In the genomic region with DNA sequence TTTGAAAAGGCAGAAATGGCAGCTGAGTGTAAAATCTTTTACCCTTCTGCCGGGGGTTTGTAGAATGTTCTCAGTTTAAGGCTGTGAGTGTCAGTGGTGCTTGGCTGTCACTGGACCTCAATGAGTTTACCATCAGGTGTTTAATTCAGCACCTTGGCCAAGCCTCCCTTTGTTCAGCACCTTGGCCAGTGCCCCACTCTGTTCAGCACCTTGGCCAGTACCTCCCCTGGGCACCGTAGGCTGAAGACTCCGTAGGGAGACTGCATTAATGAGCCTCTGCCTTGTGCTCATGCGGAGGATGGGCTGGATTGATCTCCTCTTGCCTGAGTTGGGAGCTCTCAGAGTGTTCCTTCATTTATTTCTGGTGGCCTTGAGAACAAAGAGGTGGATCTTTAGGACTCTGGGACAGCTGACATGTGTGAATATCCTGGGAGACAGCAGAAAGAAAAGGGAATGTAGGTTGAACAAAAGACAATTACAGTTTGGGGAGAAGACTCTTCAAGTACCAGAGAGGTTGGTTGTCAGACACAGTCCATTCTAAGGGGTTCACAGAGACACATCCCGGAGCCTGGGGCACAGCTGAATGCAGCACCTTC, we compare ENCODE assay signal across 1 cellular context.
A peak's percentile ranks its signal among the peaks of the same experiment; 100 is the strongest.
TF ChIP-seq lines count a peak whose summit lies in the region.

No MANE protein-coding gene starts in this region.

TF ChIP-seq in K562, 482 proteins besides CTCF, POLR2A, EP300 and RAD21 (continued from another document and continues in another):
- TF ChIP-seq, protein P1, sequence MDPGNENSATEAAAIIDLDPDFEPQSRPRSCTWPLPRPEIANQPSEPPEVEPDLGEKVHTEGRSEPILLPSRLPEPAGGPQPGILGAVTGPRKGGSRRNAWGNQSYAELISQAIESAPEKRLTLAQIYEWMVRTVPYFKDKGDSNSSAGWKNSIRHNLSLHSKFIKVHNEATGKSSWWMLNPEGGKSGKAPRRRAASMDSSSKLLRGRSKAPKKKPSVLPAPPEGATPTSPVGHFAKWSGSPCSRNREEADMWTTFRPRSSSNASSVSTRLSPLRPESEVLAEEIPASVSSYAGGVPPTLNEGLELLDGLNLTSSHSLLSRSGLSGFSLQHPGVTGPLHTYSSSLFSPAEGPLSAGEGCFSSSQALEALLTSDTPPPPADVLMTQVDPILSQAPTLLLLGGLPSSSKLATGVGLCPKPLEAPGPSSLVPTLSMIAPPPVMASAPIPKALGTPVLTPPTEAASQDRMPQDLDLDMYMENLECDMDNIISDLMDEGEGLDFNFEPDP (CRISPR knock-in tag; IDR thresholded peaks at IDR 0.05): no peak
- TF ChIP-seq, protein P2, sequence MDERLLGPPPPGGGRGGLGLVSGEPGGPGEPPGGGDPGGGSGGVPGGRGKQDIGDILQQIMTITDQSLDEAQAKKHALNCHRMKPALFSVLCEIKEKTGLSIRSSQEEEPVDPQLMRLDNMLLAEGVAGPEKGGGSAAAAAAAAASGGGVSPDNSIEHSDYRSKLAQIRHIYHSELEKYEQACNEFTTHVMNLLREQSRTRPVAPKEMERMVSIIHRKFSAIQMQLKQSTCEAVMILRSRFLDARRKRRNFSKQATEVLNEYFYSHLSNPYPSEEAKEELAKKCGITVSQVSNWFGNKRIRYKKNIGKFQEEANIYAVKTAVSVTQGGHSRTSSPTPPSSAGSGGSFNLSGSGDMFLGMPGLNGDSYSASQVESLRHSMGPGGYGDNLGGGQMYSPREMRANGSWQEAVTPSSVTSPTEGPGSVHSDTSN (CRISPR knock-in tag; IDR thresholded peaks at IDR 0.05; ENCODE audit: low read depth): peak; percentile 75
- TF ChIP-seq, protein P2 (tag; conservative IDR thresholded peaks at IDR 0.05; ENCODE audit: low read depth): 0 out of 2 replicates have a peak, but pooled peaks have one; percentile 12
- TF ChIP-seq E2F3 (CRISPR knock-in tag; IDR thresholded peaks at IDR 0.05): no peak
- no peak for TF ChIP-seq NFXL1 (CRISPR knock-in tag; IDR thresholded peaks at IDR 0.05)
- no peak for TF ChIP-seq ZNF586 (CRISPR knock-in tag; conservative IDR thresholded peaks at IDR 0.05)
- TF ChIP-seq, protein P3, sequence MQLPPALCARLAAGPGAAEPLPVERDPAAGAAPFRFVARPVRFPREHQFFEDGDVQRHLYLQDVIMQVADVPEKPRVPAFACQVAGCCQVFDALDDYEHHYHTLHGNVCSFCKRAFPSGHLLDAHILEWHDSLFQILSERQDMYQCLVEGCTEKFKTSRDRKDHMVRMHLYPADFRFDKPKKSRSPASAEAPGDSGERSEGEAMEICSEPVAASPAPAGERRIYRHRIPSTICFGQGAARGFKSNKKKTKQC (CRISPR knock-in tag; IDR thresholded peaks at IDR 0.05): peak; percentile 100
- no peak for TF ChIP-seq CTBP1 (IDR thresholded peaks at IDR 0.05; ENCODE audit: borderline replicate concordance)
- TF ChIP-seq, protein P4, sequence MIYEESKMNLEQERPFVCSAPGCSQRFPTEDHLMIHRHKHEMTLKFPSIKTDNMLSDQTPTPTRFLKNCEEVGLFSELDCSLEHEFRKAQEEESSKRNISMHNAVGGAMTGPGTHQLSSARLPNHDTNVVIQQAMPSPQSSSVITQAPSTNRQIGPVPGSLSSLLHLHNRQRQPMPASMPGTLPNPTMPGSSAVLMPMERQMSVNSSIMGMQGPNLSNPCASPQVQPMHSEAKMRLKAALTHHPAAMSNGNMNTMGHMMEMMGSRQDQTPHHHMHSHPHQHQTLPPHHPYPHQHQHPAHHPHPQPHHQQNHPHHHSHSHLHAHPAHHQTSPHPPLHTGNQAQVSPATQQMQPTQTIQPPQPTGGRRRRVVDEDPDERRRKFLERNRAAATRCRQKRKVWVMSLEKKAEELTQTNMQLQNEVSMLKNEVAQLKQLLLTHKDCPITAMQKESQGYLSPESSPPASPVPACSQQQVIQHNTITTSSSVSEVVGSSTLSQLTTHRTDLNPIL (CRISPR knock-in tag; IDR thresholded peaks at IDR 0.05): no peak
- TF ChIP-seq ZNF311 (CRISPR knock-in tag; IDR thresholded peaks at IDR 0.05): peak; percentile 36; the same call in 1 of the 2 replicates
- TF ChIP-seq CCNT2 (IDR thresholded peaks at IDR 0.05; ENCODE audit: borderline replicate concordance, extremely low read depth, insufficient read length, low read depth, low read length): no peak
- TF ChIP-seq, protein P5, sequence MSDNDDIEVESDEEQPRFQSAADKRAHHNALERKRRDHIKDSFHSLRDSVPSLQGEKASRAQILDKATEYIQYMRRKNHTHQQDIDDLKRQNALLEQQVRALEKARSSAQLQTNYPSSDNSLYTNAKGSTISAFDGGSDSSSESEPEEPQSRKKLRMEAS (CRISPR knock-in tag; IDR thresholded peaks at IDR 0.05): peak; percentile 68; the same call in 1 of the 2 replicates
- TF ChIP-seq ZNF830 (CRISPR knock-in tag; IDR thresholded peaks at IDR 0.05): no peak
- no peak for TF ChIP-seq GATAD2B (IDR thresholded peaks at IDR 0.05; ENCODE audit: borderline replicate concordance)
- no peak for TF ChIP-seq CEBPB (tag; IDR thresholded peaks at IDR 0.05)
- TF ChIP-seq NFIX (CRISPR knock-in tag; IDR thresholded peaks at IDR 0.05; ENCODE audit: low read depth): no peak
- no peak for TF ChIP-seq SLC30A9 (CRISPR knock-in tag; IDR thresholded peaks at IDR 0.05)
- TF ChIP-seq GABPA (tag; conservative IDR thresholded peaks at IDR 0.05; ENCODE audit: low read depth): no peak
- TF ChIP-seq MEF2A (IDR thresholded peaks at IDR 0.05; ENCODE audit: control insufficient read depth, low read depth, low read length): no peak
- no peak for TF ChIP-seq RFX5 (IDR thresholded peaks at IDR 0.05; ENCODE audit: low read depth, low read length)
- no peak for TF ChIP-seq TAF15 (IDR thresholded peaks at IDR 0.05; ENCODE audit: low read depth, low read length)
- TF ChIP-seq MTA1 (IDR thresholded peaks at IDR 0.05; ENCODE audit: borderline replicate concordance): no peak
- no peak for TF ChIP-seq TCF7 (IDR thresholded peaks at IDR 0.05; ENCODE audit: borderline replicate concordance)
- TF ChIP-seq ASH1L (IDR thresholded peaks at IDR 0.05; ENCODE audit: borderline replicate concordance, low read depth, partially characterized antibody): no peak
- TF ChIP-seq, protein P6, sequence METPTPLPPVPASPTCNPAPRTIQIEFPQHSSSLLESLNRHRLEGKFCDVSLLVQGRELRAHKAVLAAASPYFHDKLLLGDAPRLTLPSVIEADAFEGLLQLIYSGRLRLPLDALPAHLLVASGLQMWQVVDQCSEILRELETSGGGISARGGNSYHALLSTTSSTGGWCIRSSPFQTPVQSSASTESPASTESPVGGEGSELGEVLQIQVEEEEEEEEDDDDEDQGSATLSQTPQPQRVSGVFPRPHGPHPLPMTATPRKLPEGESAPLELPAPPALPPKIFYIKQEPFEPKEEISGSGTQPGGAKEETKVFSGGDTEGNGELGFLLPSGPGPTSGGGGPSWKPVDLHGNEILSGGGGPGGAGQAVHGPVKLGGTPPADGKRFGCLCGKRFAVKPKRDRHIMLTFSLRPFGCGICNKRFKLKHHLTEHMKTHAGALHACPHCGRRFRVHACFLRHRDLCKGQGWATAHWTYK (CRISPR knock-in tag; IDR thresholded peaks at IDR 0.05): 0 out of 2 replicates have a peak, but pooled peaks have one; percentile 36
- no peak for TF ChIP-seq RBM34 (IDR thresholded peaks at IDR 0.05; ENCODE audit: borderline replicate concordance, insufficient read depth, low read length)
- TF ChIP-seq, protein P7, sequence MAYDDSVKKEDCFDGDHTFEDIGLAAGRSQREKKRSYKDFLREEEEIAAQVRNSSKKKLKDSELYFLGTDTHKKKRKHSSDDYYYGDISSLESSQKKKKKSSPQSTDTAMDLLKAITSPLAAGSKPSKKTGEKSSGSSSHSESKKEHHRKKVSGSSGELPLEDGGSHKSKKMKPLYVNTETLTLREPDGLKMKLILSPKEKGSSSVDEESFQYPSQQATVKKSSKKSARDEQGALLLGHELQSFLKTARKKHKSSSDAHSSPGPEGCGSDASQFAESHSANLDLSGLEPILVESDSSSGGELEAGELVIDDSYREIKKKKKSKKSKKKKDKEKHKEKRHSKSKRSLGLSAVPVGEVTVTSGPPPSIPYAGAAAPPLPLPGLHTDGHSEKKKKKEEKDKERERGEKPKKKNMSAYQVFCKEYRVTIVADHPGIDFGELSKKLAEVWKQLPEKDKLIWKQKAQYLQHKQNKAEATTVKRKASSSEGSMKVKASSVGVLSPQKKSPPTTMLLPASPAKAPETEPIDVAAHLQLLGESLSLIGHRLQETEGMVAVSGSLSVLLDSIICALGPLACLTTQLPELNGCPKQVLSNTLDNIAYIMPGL (CRISPR knock-in tag; IDR thresholded peaks at IDR 0.05): peak; percentile 98
- peak; percentile 87 for TF ChIP-seq GABPB1 (CRISPR knock-in tag; IDR thresholded peaks at IDR 0.05)
- TF ChIP-seq, protein P8, sequence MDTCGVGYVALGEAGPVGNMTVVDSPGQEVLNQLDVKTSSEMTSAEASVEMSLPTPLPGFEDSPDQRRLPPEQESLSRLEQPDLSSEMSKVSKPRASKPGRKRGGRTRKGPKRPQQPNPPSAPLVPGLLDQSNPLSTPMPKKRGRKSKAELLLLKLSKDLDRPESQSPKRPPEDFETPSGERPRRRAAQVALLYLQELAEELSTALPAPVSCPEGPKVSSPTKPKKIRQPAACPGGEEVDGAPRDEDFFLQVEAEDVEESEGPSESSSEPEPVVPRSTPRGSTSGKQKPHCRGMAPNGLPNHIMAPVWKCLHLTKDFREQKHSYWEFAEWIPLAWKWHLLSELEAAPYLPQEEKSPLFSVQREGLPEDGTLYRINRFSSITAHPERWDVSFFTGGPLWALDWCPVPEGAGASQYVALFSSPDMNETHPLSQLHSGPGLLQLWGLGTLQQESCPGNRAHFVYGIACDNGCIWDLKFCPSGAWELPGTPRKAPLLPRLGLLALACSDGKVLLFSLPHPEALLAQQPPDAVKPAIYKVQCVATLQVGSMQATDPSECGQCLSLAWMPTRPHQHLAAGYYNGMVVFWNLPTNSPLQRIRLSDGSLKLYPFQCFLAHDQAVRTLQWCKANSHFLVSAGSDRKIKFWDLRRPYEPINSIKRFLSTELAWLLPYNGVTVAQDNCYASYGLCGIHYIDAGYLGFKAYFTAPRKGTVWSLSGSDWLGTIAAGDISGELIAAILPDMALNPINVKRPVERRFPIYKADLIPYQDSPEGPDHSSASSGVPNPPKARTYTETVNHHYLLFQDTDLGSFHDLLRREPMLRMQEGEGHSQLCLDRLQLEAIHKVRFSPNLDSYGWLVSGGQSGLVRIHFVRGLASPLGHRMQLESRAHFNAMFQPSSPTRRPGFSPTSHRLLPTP (IDR thresholded peaks at IDR 0.05; ENCODE audit: borderline replicate concordance, extremely low read depth, insufficient read length): no peak
- no peak for TF ChIP-seq MTF1 (CRISPR knock-in tag; IDR thresholded peaks at IDR 0.05; ENCODE audit: borderline replicate concordance)
- no peak for TF ChIP-seq PHTF2 (CRISPR knock-in tag; IDR thresholded peaks at IDR 0.05)
- TF ChIP-seq PHB (CRISPR knock-in tag; IDR thresholded peaks at IDR 0.05): no peak
- no peak for TF ChIP-seq POLR2AphosphoS2 (IDR thresholded peaks at IDR 0.05; ENCODE audit: low read length)
- TF ChIP-seq MAFG (tag; conservative IDR thresholded peaks at IDR 0.05): no peak
- TF ChIP-seq SMARCE1 (IDR thresholded peaks at IDR 0.05): no peak
- TF ChIP-seq, protein P9, sequence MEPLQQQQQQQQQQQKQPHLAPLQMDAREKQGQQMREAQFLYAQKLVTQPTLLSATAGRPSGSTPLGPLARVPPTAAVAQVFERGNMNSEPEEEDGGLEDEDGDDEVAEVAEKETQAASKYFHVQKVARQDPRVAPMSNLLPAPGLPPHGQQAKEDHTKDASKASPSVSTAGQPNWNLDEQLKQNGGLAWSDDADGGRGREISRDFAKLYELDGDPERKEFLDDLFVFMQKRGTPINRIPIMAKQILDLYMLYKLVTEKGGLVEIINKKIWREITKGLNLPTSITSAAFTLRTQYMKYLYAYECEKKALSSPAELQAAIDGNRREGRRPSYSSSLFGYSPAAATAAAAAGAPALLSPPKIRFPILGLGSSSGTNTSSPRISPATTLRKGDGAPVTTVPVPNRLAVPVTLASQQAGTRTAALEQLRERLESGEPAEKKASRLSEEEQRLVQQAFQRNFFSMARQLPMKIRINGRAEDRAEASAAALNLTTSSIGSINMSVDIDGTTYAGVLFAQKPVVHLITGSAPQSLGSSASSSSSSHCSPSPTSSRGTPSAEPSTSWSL (CRISPR knock-in tag; IDR thresholded peaks at IDR 0.05; ENCODE audit: borderline replicate concordance): no peak
- 0 out of 2 replicates have a peak, but pooled peaks have one; percentile 18 for TF ChIP-seq RB1 (IDR thresholded peaks at IDR 0.05; ENCODE audit: low read depth)
- TF ChIP-seq ZNF217 (CRISPR knock-in tag; IDR thresholded peaks at IDR 0.05): peak; percentile 93
- no peak for TF ChIP-seq SOX6 (IDR thresholded peaks at IDR 0.05)
- peak; percentile 88 for TF ChIP-seq ETV5 (CRISPR knock-in tag; IDR thresholded peaks at IDR 0.05; ENCODE audit: low read depth)
- TF ChIP-seq NFIC (IDR thresholded peaks at IDR 0.05): no peak
- no peak for TF ChIP-seq SETDB1 (IDR thresholded peaks at IDR 0.05; ENCODE audit: low read length)
- TF ChIP-seq, protein P10, sequence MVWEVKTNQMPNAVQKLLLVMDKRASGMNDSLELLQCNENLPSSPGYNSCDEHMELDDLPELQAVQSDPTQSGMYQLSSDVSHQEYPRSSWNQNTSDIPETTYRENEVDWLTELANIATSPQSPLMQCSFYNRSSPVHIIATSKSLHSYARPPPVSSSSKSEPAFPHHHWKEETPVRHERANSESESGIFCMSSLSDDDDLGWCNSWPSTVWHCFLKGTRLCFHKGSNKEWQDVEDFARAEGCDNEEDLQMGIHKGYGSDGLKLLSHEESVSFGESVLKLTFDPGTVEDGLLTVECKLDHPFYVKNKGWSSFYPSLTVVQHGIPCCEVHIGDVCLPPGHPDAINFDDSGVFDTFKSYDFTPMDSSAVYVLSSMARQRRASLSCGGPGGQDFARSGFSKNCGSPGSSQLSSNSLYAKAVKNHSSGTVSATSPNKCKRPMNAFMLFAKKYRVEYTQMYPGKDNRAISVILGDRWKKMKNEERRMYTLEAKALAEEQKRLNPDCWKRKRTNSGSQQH (CRISPR knock-in tag; IDR thresholded peaks at IDR 0.05): no peak
- no peak for TF ChIP-seq TCFL5 (CRISPR knock-in tag; conservative IDR thresholded peaks at IDR 0.05)
- TF ChIP-seq, protein P11, sequence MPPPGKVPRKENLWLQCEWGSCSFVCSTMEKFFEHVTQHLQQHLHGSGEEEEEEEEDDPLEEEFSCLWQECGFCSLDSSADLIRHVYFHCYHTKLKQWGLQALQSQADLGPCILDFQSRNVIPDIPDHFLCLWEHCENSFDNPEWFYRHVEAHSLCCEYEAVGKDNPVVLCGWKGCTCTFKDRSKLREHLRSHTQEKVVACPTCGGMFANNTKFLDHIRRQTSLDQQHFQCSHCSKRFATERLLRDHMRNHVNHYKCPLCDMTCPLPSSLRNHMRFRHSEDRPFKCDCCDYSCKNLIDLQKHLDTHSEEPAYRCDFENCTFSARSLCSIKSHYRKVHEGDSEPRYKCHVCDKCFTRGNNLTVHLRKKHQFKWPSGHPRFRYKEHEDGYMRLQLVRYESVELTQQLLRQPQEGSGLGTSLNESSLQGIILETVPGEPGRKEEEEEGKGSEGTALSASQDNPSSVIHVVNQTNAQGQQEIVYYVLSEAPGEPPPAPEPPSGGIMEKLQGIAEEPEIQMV (tag; conservative IDR thresholded peaks at IDR 0.05; ENCODE audit: low read depth): peak; percentile 55; the same call in 1 of the 2 replicates
- peak; percentile 75; the same call in 1 of the 2 replicates for TF ChIP-seq XRCC5 (IDR thresholded peaks at IDR 0.05; ENCODE audit: low read depth, low read length)
